10 cellular contexts compared by ENCODE assay signal in the genomic region with DNA sequence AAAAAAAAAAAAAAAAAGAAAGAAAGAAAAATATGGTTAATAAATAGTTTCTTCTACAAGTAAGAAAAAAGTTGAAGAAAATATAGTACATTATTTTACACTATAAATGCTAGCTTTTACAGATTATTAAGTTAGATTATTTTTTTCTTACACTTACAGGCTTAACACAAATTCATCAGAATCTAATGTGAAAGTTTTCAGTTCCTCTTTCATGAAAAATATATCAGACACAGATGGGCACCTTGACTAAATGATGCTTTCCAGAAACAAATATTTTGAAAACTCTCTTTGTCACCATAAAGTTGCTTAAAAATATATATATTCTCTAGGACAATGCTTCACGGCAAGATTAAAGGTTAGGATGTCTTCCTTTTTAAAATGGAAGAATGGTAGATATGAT.
"Had no signal": no experiment of that assay in that cellular context is flagged by ENCODE, and none has a peak within 500 bp of the region (broad histone marks: within the 10 kb centered on the region; RNA-seq: fewer than 3 reads in every experiment).

No MANE protein-coding gene starts in this region.

- H3K36me3 ChIP-seq: thyroid gland had no signal

- H3K4me3 ChIP-seq: mucosa of descending colon, thyroid gland had no signal

- ATAC-seq: esophagus mucosa, left ventricle myocardium superior, mucosa of descending colon had no signal

- H3K27me3 ChIP-seq: thyroid gland had no signal

- DNase-seq: activated CD4-positive, alpha-beta T cell treated with anti-CD3 and anti-CD28 coated beads, Interleukin-2, amount 50 U/mL, for 48 hours; activated gamma-delta T cell treated with Interleukin-2 at 50 U/mL for 16 hours; activated T-cell treated with anti-CD3 and anti-CD28 coated beads for 4 hours; effector CD4-positive, alpha-beta T cell; left ventricle myocardium superior; mucosa of descending colon; naive B cell; stimulated activated naive CD4-positive, alpha-beta T cell treated with Interleukin-2 at 50 U/mL for 16 hours; thyroid gland had no signal

- H3K9me3 ChIP-seq: mucosa of descending colon, thyroid gland had no signal

- H3K4me1 ChIP-seq: thyroid gland had no signal

- H3K27ac ChIP-seq: thyroid gland had no signal
